In genomic region chr11:30967579-30967978, GRCh38 we compare ENCODE assay signal across 33 cellular contexts.
"Had no signal": no experiment of that assay in that cellular context is flagged by ENCODE, and none has a peak within 500 bp of the region (broad histone marks: within the 10 kb centered on the region; RNA-seq: fewer than 3 reads in every experiment).

No MANE protein-coding gene starts in this region.

- ATAC-seq: activated CD4-positive, CD25-positive, alpha-beta regulatory T cell treated with anti-CD3 and anti-CD28 coated beads, Interleukin-2, amount 50 U/mL, for 24 hours; activated CD8-positive, alpha-beta T cell treated with anti-CD3 and anti-CD28 coated beads for 36 hours; activated naive CD8-positive, alpha-beta T cell treated with anti-CD3 and anti-CD28 coated beads, Interleukin-2, amount 50 U/mL, for 24 hours; body of pancreas; esophagus mucosa; foreskin keratinocyte; gastrocnemius medialis; heart left ventricle; T-cell had no signal

- H3K27me3 Mint-ChIP-seq: activated B cell treated with CpG ODN at 0.5 μM for 24 hours; activated naive CD8-positive, alpha-beta T cell treated with anti-CD3 and anti-CD28 coated beads for 36 hours; activated naive CD8-positive, alpha-beta T cell treated with anti-CD3 and anti-CD28 coated beads, Interleukin-2, amount 50 U/mL, for 24 hours; dendritic cell treated with granulocyte-macrophage colony-stimulating factor and Interleukin-4, amounts not matched to agents 40 ng/mL and 50 ng/mL, for 4 days; T-cell had no signal

- H3K36me3 Mint-ChIP-seq: activated naive CD4-positive, alpha-beta T cell treated with anti-CD3 and anti-CD28 coated beads, Interleukin-2, amount 50 U/mL, for 24 hours; activated naive CD8-positive, alpha-beta T cell treated with anti-CD3 and anti-CD28 coated beads for 36 hours; T-cell had no signal

- H3K9me3 Mint-ChIP-seq: activated B cell treated with CpG ODN at 0.5 μM for 24 hours, endodermal cell had no signal

- H3K4me3 Mint-ChIP-seq: activated B cell treated with CpG ODN at 0.5 μM for 24 hours; activated CD8-positive, alpha-beta T cell treated with anti-CD3 and anti-CD28 coated beads for 36 hours; activated naive CD4-positive, alpha-beta T cell treated with anti-CD3 and anti-CD28 coated beads for 36 hours; activated naive CD4-positive, alpha-beta T cell treated with anti-CD3 and anti-CD28 coated beads, Interleukin-2, amount 50 U/mL, for 24 hours; activated naive CD8-positive, alpha-beta T cell treated with anti-CD3 and anti-CD28 coated beads for 36 hours; activated naive CD8-positive, alpha-beta T cell treated with anti-CD3 and anti-CD28 coated beads, Interleukin-2, amount 50 U/mL, for 24 hours; dendritic cell treated with granulocyte-macrophage colony-stimulating factor and Interleukin-4, amounts not matched to agents 40 ng/mL and 50 ng/mL, for 4 days; endodermal cell; T-cell; T-helper 1 cell treated with Interleukin-12 subunit alpha and Interleukin-12 subunit beta and Interleukin-4 antibody, amounts not matched to agents 30 μg/mL and 1 μg/mL, for 36 hours had no signal

- H3K4me1 Mint-ChIP-seq: activated B cell treated with CpG ODN at 0.5 μM for 24 hours; activated naive CD4-positive, alpha-beta T cell treated with anti-CD3 and anti-CD28 coated beads, Interleukin-2, amount 50 U/mL, for 24 hours; activated naive CD8-positive, alpha-beta T cell treated with anti-CD3 and anti-CD28 coated beads for 36 hours; activated naive CD8-positive, alpha-beta T cell treated with anti-CD3 and anti-CD28 coated beads, Interleukin-2, amount 50 U/mL, for 24 hours; endodermal cell; T-cell had no signal

- H3K27ac Mint-ChIP-seq: activated B cell treated with CpG ODN at 0.5 μM for 24 hours; activated CD8-positive, alpha-beta T cell treated with anti-CD3 and anti-CD28 coated beads for 36 hours; activated naive CD4-positive, alpha-beta T cell treated with anti-CD3 and anti-CD28 coated beads for 36 hours; activated naive CD4-positive, alpha-beta T cell treated with anti-CD3 and anti-CD28 coated beads, Interleukin-2, amount 50 U/mL, for 24 hours; activated naive CD8-positive, alpha-beta T cell treated with anti-CD3 and anti-CD28 coated beads for 36 hours; activated naive CD8-positive, alpha-beta T cell treated with anti-CD3 and anti-CD28 coated beads, Interleukin-2, amount 50 U/mL, for 24 hours; dendritic cell treated with granulocyte-macrophage colony-stimulating factor and Interleukin-4, amounts not matched to agents 40 ng/mL and 50 ng/mL, for 4 days; endodermal cell; T-cell; T-helper 1 cell treated with Interleukin-12 subunit alpha and Interleukin-12 subunit beta and Interleukin-4 antibody, amounts not matched to agents 30 μg/mL and 1 μg/mL, for 36 hours had no signal

- DNase-seq: activated B cell treated with CpG ODN at 0.5 μM for 24 hours; activated CD4-positive, alpha-beta T cell treated with anti-CD3 and anti-CD28 coated beads for 48 hours; activated CD4-positive, alpha-beta T cell treated with anti-CD3 and anti-CD28 coated beads, Interleukin-2, amount 50 U/mL, for 1 hour; activated CD4-positive, alpha-beta T cell treated with anti-CD3 and anti-CD28 coated beads, Interleukin-2, amount 50 U/mL, for 48 hours; activated CD8-positive, alpha-beta memory T cell treated with anti-CD3 and anti-CD28 coated beads for 24 hours; activated CD8-positive, alpha-beta T cell treated with anti-CD3 and anti-CD28 coated beads for 36 hours; activated effector memory CD4-positive, alpha-beta T cell treated with Interleukin-2 at 50 U/mL for 16 hours; activated naive CD4-positive, alpha-beta T cell treated with anti-CD3 and anti-CD28 coated beads for 36 hours; activated naive CD8-positive, alpha-beta T cell treated with anti-CD3 and anti-CD28 coated beads for 36 hours; activated naive CD8-positive, alpha-beta T cell treated with anti-CD3 and anti-CD28 coated beads, Interleukin-2, amount 50 U/mL, for 24 hours; activated T-cell treated with anti-CD3 and anti-CD28 coated beads, Interleukin-2, amount 50 U/mL, for 48 hours; adrenal gland; amygdala; aorta; body of pancreas; central memory CD4-positive, alpha-beta T cell; cerebellar nuclear complex; dorsolateral prefrontal cortex; effector memory CD4-positive, alpha-beta T cell; endodermal cell; foreskin keratinocyte; gastrocnemius medialis; glutamatergic neuron; heart left ventricle; SW 1271; T-cell; T1000; WERI-Rb-1 had no signal
